In genomic region chr15:31352911-31353811, GRCh38 we compare ENCODE assay signal across 8 cellular contexts. TPM values are rescaled to one million over a fixed set of nuclear protein-coding genes. Genes with fewer than 3 reads are reported as not detected.
DNase-seq lines count a peak whose midpoint lies in the region; ATAC-seq and TF ChIP-seq lines count a peak whose summit lies in the region.

No MANE protein-coding gene starts in this region.

- H3K27me3 ChIP-seq in lung (ENCODE audit: control insufficient read depth, insufficient read depth) (no peaks in the 10 kb centered on the region), suprapubic skin (no peaks in the 10 kb centered on the region)

- peak; percentile 85 for DNase-seq in GM04503 (ENCODE audit: low read depth)
- DNase-seq in SKM-1 (lab: John Stamatoyannopoulos, UW; ENCODE audit: unreplicated experiment) = peak; percentile 40
- peak; percentile 87 for DNase-seq in choroid plexus epithelial cell (ENCODE audit: low read depth)
- DNase-seq in lung (ENCODE audit: low spot score) = no peak
- no peak for DNase-seq in suprapubic skin (ENCODE audit: low spot score in 2 of 2)
- no peak for DNase-seq in HuH-7 (ENCODE audit: low spot score)

- WGBS in lung, 2 donors = 20 to 21% methylated on average over 14 of the region's 14 CpGs
- WGBS in suprapubic skin = 51% methylated on average over 4 of the region's 14 CpGs

- H3K4me1 ChIP-seq in lung (ENCODE audit: control insufficient read depth in 2 of 2, insufficient read depth in 2 of 2, low read length in 2 of 2) (peaks cover 65 to 72% of the 10 kb centered on the region in 2 donors), suprapubic skin (peaks cover 99% of the 10 kb centered on the region)

- no peak for TF ChIP-seq EP300 in suprapubic skin (IDR thresholded peaks at IDR 0.05)

- peak overlapping the region; percentile 91 to 95 for H3K27ac ChIP-seq in lung (ENCODE audit: low read depth in 1 of 2, low read length in 1 of 2)
- peak overlapping the region; percentile 83 for H3K27ac ChIP-seq in suprapubic skin

- TF ChIP-seq CTCF in choroid plexus epithelial cell (conservative IDR thresholded peaks at IDR 0.05; ENCODE audit: low read depth, low read length) (no peak), lung (IDR thresholded peaks at IDR 0.05; ENCODE audit: control extremely low read depth, extremely low read depth) (no peak), suprapubic skin (IDR thresholded peaks at IDR 0.05) (no peak)

- H3K36me3 ChIP-seq in lung (ENCODE audit: control insufficient read depth in 2 of 2, insufficient read depth in 2 of 2, low read length in 2 of 2) = peaks cover 0 to 9% of the 10 kb centered on the region in 2 donors
- H3K36me3 ChIP-seq in suprapubic skin = peaks cover 11% of the 10 kb centered on the region

- H3K4me3 ChIP-seq in choroid plexus epithelial cell (ENCODE audit: low read depth, low read length) (no peak overlapping the region), lung (no peak overlapping the region), suprapubic skin (peak overlapping the region; percentile 10)

- no peak for TF ChIP-seq POLR2A in suprapubic skin (IDR thresholded peaks at IDR 0.05)

- H3K9me3 ChIP-seq in lung (ENCODE audit: control insufficient read depth in 2 of 2, insufficient read depth in 1 of 2, low read length in 1 of 2) (peaks cover 0 to 1% of the 10 kb centered on the region in 2 donors), suprapubic skin (no peaks in the 10 kb centered on the region)

- peak; percentile 59 for ATAC-seq in GM21367 (IDR thresholded peaks at IDR 0.05; ENCODE audit: unreplicated experiment)
- peak; percentile 50 for ATAC-seq in HG03575 (IDR thresholded peaks at IDR 0.05; ENCODE audit: extremely low read depth, insufficient number of reproducible peaks, low FRiP score, unreplicated experiment)
- peak; percentile 21 for ATAC-seq in lung (ENCODE audit: insufficient read depth, low FRiP score)

RNA-seq across cellular contexts. Expression of gene KLF13, which starts 26.5 kb away (rescaled TPM):
- 100 to 1,000 TPM in 1 of 2 donors, 10 to 100 TPM in 1; 38.3 to 157 TPM for total RNA-seq in lung
- polyA plus RNA-seq in lung = 10 to 100 TPM; 47.1 to 63.2 TPM
- 100 to 1,000 TPM; 141 to 162 (median 145) TPM for total RNA-seq in suprapubic skin

Comparison
In these comparisons a context has a peak if more than half of its experiments do, and no peak if none do; other contexts are left out.
1. DNase-seq: peak in GM04503 (single experiment), SKM-1 (single experiment) and choroid plexus epithelial cell (single experiment); none in lung (single experiment), suprapubic skin (0 of 2) and HuH-7 (single experiment).
2. Peak in every context shown above with its lines, with median percentiles within 50 percentile points of each other: ATAC-seq.